In genomic region chr22:29205260-29205597, GRCh38 we compare ENCODE assay signal across 9 cellular contexts. TPM values are rescaled to one million over a fixed set of nuclear protein-coding genes. Genes with fewer than 3 reads are reported as not detected.
DNase-seq lines count a peak whose midpoint lies in the region; TF ChIP-seq lines count a peak whose summit lies in the region.
"Had no signal": no experiment of that assay in that cellular context is flagged by ENCODE, and none has a peak within 500 bp of the region (broad histone marks: within the 10 kb centered on the region; RNA-seq: fewer than 3 reads in every experiment).

No MANE protein-coding gene starts in this region.

- no peak for DNase-seq in coronary artery (ENCODE audit: low spot score)
- no peak for DNase-seq in nephron progenitor cell
- DNase-seq in RPMI8226, result no peak
- DNase-seq in globus pallidus (ENCODE audit: low spot score), result no peak
- DNase-seq in activated CD8-positive, alpha-beta memory T cell treated with anti-CD3 and anti-CD28 coated beads, Interleukin-2, amount 50 U/mL, for 48 hours, result no peak
- no peak for DNase-seq in SIG-M5 treated with dmso at 0.1 percent for 504 hours (lab: John Stamatoyannopoulos, UW; ENCODE audit: unreplicated experiment)
- DNase-seq: occipital lobe had no signal

- TF ChIP-seq CTCF in coronary artery (IDR thresholded peaks at IDR 0.05) (no peak), nephron progenitor cell (IDR thresholded peaks at IDR 0.05) (no peak)

- no peak overlapping the region for H3K27ac Mint-ChIP-seq in nephron progenitor cell

- peaks cover 99% of the 10 kb centered on the region for H4K20me1 ChIP-seq in BLaER1

- H3K9me3 Mint-ChIP-seq in nephron progenitor cell, result no peaks in the 10 kb centered on the region

- H3K4me2 ChIP-seq in BLaER1, result peak overlapping the region; percentile 90; the same call in 1 of the 2 replicates

- H3K36me3 Mint-ChIP-seq in nephron progenitor cell (ENCODE audit: low read depth), result no peaks in the 10 kb centered on the region

- no peaks in the 10 kb centered on the region for H3K36me3 ChIP-seq in BLaER1
- no peaks in the 10 kb centered on the region for H3K36me3 ChIP-seq in HUES64 (ENCODE audit: insufficient read depth, low read length)

- H3K4me1 ChIP-seq in BLaER1 (peaks cover 72% of the 10 kb centered on the region), HUES64 (ENCODE audit: insufficient read depth, low read length) (peaks cover 17% of the 10 kb centered on the region)

- H3K4me3 Mint-ChIP-seq in nephron progenitor cell, result peak overlapping the region; percentile 84

- H3K9me3 ChIP-seq in BLaER1, result no peaks in the 10 kb centered on the region
- H3K9me3 ChIP-seq in HUES64 (ENCODE audit: insufficient read depth, low read depth, low read length), result no peaks in the 10 kb centered on the region

- H3K27ac ChIP-seq in BLaER1 (no peak overlapping the region), HUES64 (ENCODE audit: low read depth, low read length) (no peak overlapping the region), coronary artery (no peak overlapping the region)

- H3K4me3 ChIP-seq in BLaER1 (peak overlapping the region; percentile 59), HUES64 (ENCODE audit: low read length) (peak overlapping the region; percentile 82), coronary artery (peak overlapping the region; percentile 77)

- WGBS in HUES64, result 67% methylated on average over 11 of the region's 11 CpGs

- H3K27me3 Mint-ChIP-seq in nephron progenitor cell (ENCODE audit: low read depth, poor library complexity), result peaks cover 4% of the 10 kb centered on the region

- peaks cover 86% of the 10 kb centered on the region for H3K4me1 Mint-ChIP-seq in nephron progenitor cell

- H3K9ac ChIP-seq in BLaER1 (no peak overlapping the region), HUES64 (ENCODE audit: low read depth, low read length) (no peak overlapping the region)

- H3K27me3 ChIP-seq in BLaER1 (peaks cover 90% of the 10 kb centered on the region), HUES64 (ENCODE audit: insufficient read depth, low read length) (peaks cover 5% of the 10 kb centered on the region)

RNA-seq across cellular contexts. Expression of gene EMID1, which starts 0.5 kb away (rescaled TPM):
- 4.9 TPM for polyA plus RNA-seq in HUES64 (2013, experiment 1 of 2)
- polyA plus RNA-seq in HUES64 (2013, experiment 2 of 2), result 7.2 TPM
